In the genomic region with DNA sequence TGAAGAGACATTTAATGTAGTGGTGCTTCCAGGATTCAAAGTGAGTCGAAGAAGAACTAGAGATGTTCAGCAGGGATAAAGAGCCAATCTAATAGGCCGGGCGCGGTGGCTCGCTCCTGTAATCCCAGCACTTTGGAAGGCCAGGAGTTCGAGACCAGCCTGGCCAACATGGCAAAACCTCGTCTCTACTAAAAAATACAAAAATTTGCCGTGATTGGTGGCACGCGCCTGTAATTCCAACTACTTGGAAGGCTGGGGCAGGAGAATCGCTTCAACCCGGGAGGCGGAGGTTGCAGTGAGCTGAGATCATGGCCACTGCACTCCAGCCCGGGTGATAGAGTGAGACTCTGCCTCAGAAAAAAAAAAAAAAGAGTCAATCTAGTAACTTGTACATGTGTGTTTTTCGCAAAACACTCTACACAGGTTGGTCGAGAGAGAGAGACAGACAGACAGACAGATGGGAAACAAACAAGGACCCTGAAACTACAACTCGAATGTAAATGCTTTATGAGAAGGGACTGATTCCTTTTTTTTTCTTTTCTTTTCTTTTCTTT, we compare ENCODE assay signal across 9 cellular contexts. TPM values are rescaled to one million over a fixed set of nuclear protein-coding genes. Genes with fewer than 3 reads are reported as not detected.
DNase-seq lines count a peak whose midpoint lies in the region; ATAC-seq and TF ChIP-seq lines count a peak whose summit lies in the region.
"Had no signal": no experiment of that assay in that cellular context is flagged by ENCODE, and none has a peak within 500 bp of the region (broad histone marks: within the 10 kb centered on the region; RNA-seq: fewer than 3 reads in every experiment).

No MANE protein-coding gene starts in this region.

- WGBS in heart left ventricle, 4 donors = 44 to 55% (median 53%) methylated on average over 17 of the region's 17 CpGs
- no CpG with 5 or more reads among the region's 17 CpGs for WGBS in mesendoderm (ENCODE audit: extremely low coverage, insufficient coverage, low lambda C conversion rate)

- no peaks in the 10 kb centered on the region for H3K27me3 Mint-ChIP-seq in MCF 10A (ENCODE audit: insufficient read depth, unreplicated experiment)

- H3K4me3 ChIP-seq in heart left ventricle (peak overlapping the region; percentile 62 to 91 (median 76)), mesendoderm (ENCODE audit: low read length) (peak overlapping the region; percentile 83), upper lobe of right lung (peak overlapping the region; percentile 73)

- no peak for ATAC-seq in heart left ventricle
- ATAC-seq in left cardiac atrium = no peak
- no peak for ATAC-seq in upper lobe of right lung

- H3K4me1 ChIP-seq in heart left ventricle (peaks cover 0 to 22% (median 15%) of the 10 kb centered on the region in 12 donors), mesendoderm (ENCODE audit: control insufficient read depth, low read depth, low read length) (no peaks in the 10 kb centered on the region), upper lobe of right lung (peaks cover 11% of the 10 kb centered on the region)

- CTCF ChIA-PET in MCF 10A (lab: Yijun Ruan, JAX) = interaction anchor here (0.6 to 2.7 kb wide), 8 partner anchors 11 to 304 kb away, joined by 3 to 12 read pairs (median 3); no protein-coding TSS in a partner anchor

- intact Hi-C loops in heart left ventricle (cut with DNase I) (loop anchor here in 7 of 10 donors (1.0 to 10.0 kb wide), 11 partner anchors 29 to 662 kb away; a partner anchor contains a TSS), left cardiac atrium (cut with DNase I) (loop anchor here in 1 of 2 donors (1.0 to 2.0 kb wide), 2 partner anchors 30 to 82 kb away; a partner anchor contains a TSS), MCF 10A (cut with micrococcal nuclease) (loop anchor here (1.0 to 2.0 kb wide), 4 partner anchors 29 to 82 kb away; a partner anchor contains a TSS), upper lobe of right lung (cut with DNase I) (no loop called here)

- H3K9ac ChIP-seq in mesendoderm (ENCODE audit: low read length) = peak overlapping the region; percentile 80

- no peak overlapping the region for H3K4ac ChIP-seq in mesendoderm (ENCODE audit: low read depth, low read length)

- POLR2A ChIA-PET in MCF 10A (lab: Yijun Ruan, JAX) = interaction anchor here (0.6 to 2.6 kb wide), 16 partner anchors 9 to 87 kb away, joined by 3 to 42 read pairs (median 6); a partner anchor contains a TSS

- H3K9me3 ChIP-seq in heart left ventricle (no peaks in the 10 kb centered on the region), upper lobe of right lung (no peaks in the 10 kb centered on the region)

- H3K27ac ChIP-seq in heart left ventricle (peak overlapping the region in 11 of 12 donors; percentile 67 to 90 (median 87)), mesendoderm (ENCODE audit: low read depth, low read length) (no peak overlapping the region), upper lobe of right lung (peak overlapping the region; percentile 90)

- DNase-seq in heart left ventricle (no peak), left cardiac atrium (no peak), MCF 10A (ENCODE audit: unreplicated experiment) (no peak), mesendoderm (no peak), upper lobe of right lung (no peak), A172 (ENCODE audit: low spot score) (no peak), LoVo (ENCODE audit: low spot score) (no peak)
- no peak for DNase-seq in stimulated activated CD4-positive, alpha-beta T cell treated with anti-CD3 and anti-CD28 coated beads, Interleukin-4, amount 100 ng/mL, for 1 hour

- H2BK15ac ChIP-seq in mesendoderm (replicated peaks; ENCODE audit: low read depth) = no peak overlapping the region

- no peak overlapping the region for H3K23ac ChIP-seq in mesendoderm (ENCODE audit: low read length)

- H3K4me1 Mint-ChIP-seq in MCF 10A (ENCODE audit: insufficient read depth, unreplicated experiment) = peaks cover 29% of the 10 kb centered on the region

- TF ChIP-seq CTCF in heart left ventricle (IDR thresholded peaks at IDR 0.05) = peak in 1 of 12 donors; percentile 20
- TF ChIP-seq CTCF in MCF 10A (IDR thresholded peaks at IDR 0.05; ENCODE audit: unreplicated experiment) = no peak
- TF ChIP-seq CTCF in upper lobe of right lung (IDR thresholded peaks at IDR 0.05) = no peak

- H3K36me3 Mint-ChIP-seq in MCF 10A (ENCODE audit: insufficient read depth, unreplicated experiment) = peaks cover 18% of the 10 kb centered on the region

- H3K79me2 ChIP-seq in mesendoderm (ENCODE audit: control insufficient read depth, insufficient read depth, low read length) = no peaks in the 10 kb centered on the region

- peak overlapping the region; percentile 100 for H3K27ac Mint-ChIP-seq in MCF 10A (ENCODE audit: low read depth, unreplicated experiment)

- H3K4me3 Mint-ChIP-seq in MCF 10A (ENCODE audit: unreplicated experiment) = peak overlapping the region; percentile 97

- BruUV-seq in MCF 10A (replicated peaks; lab: Mats Ljungman, UMichigan) = no TSS peak

- H2AK5ac ChIP-seq in mesendoderm (ENCODE audit: low read length) = no peak overlapping the region

- no peak overlapping the region for H3K18ac ChIP-seq in mesendoderm (ENCODE audit: low read length)

- H3K79me1 ChIP-seq in mesendoderm (ENCODE audit: low read length) = no peaks in the 10 kb centered on the region

- H4K8ac ChIP-seq in mesendoderm (ENCODE audit: low read depth, low read length) = no peak overlapping the region

- H2BK120ac ChIP-seq in mesendoderm (ENCODE audit: low read depth, low read length) = no peak overlapping the region

- H3K56ac ChIP-seq in mesendoderm (ENCODE audit: low read length) = peak overlapping the region; percentile 75

- no peak overlapping the region for H2BK5ac ChIP-seq in mesendoderm (ENCODE audit: low read length)

- H3K4me2 ChIP-seq in mesendoderm (ENCODE audit: low read length) = peak overlapping the region; percentile 3

- H3K27me3 ChIP-seq in heart left ventricle (no peaks in the 10 kb centered on the region), mesendoderm (ENCODE audit: insufficient read depth, low read length, poor library complexity) (no peaks in the 10 kb centered on the region), upper lobe of right lung (no peaks in the 10 kb centered on the region)

- no peaks in the 10 kb centered on the region for H3K9me3 Mint-ChIP-seq in MCF 10A (ENCODE audit: unreplicated experiment)

- TF ChIP-seq POLR2A in heart left ventricle (IDR thresholded peaks at IDR 0.05) = no peak

- no peak overlapping the region for H4K5ac ChIP-seq in mesendoderm (ENCODE audit: low read length)

- H3K36me3 ChIP-seq in heart left ventricle = peaks cover 0 to 16% (median 8%) of the 10 kb centered on the region in 9 donors
- H3K36me3 ChIP-seq in mesendoderm (ENCODE audit: control insufficient read depth, insufficient read depth, low read length) = no peaks in the 10 kb centered on the region
- no peaks in the 10 kb centered on the region for H3K36me3 ChIP-seq in upper lobe of right lung

RNA-seq across cellular contexts. Expression of a gene that starts 0.8 kb away (rescaled TPM):
- total RNA-seq in heart left ventricle = 10 to 100 TPM; 13.6 to 34.5 (median 26.0) TPM
- polyA plus RNA-seq in heart left ventricle = 10 to 100 TPM; 20.9 to 29.0 TPM
- 10 to 100 TPM; 20.1 to 21.6 TPM for total RNA-seq in left cardiac atrium
- total RNA-seq in MCF 10A (2022) = 73.4 and 76.1 TPM in 2 replicates
- polyA plus RNA-seq in mesendoderm (2013, experiment 1 of 2) = 7.0 TPM
- polyA plus RNA-seq in mesendoderm (2013, experiment 2 of 2) = 6.8 TPM
- 40.6 TPM for total RNA-seq in upper lobe of right lung
- total RNA-seq in A172 (2014; rRNA removed; shearing (Covaris generic)) = 35.6 and 40.2 TPM in 2 replicates

RNA-seq across cellular contexts. Expression of a gene that starts 4.7 kb away (rescaled TPM):
- 1 to 10 TPM in 1 of 9 donors, under 1 TPM in 1, not detected in 7; 0.07 to 1.0 TPM for total RNA-seq in heart left ventricle
- under 1 TPM; 0.26 to 0.38 TPM for polyA plus RNA-seq in heart left ventricle
- total RNA-seq in left cardiac atrium = under 1 TPM; 0.13 to 0.32 TPM
- total RNA-seq in MCF 10A (2022) = 0.12 and 0.29 TPM in 2 replicates
- 1.1 TPM for polyA plus RNA-seq in mesendoderm (2013, experiment 1 of 2)
- polyA plus RNA-seq in mesendoderm (2013, experiment 2 of 2) = 0.53 TPM
- total RNA-seq in upper lobe of right lung = 0.17 TPM
- not detected in 2 replicates for total RNA-seq in A172 (2014; rRNA removed; shearing (Covaris generic))
- total RNA-seq: M059J had no signal

RNA-seq across cellular contexts. Expression of a gene that starts 19.3 kb away (rescaled TPM):
- 1 to 10 TPM; 2.7 to 8.2 (median 4.8) TPM for total RNA-seq in heart left ventricle
- polyA plus RNA-seq in heart left ventricle = 10 to 100 TPM in 1 of 2 donors, 1 to 10 TPM in 1; 2.8 to 12.9 TPM
- 1 to 10 TPM; 4.0 to 4.2 TPM for total RNA-seq in left cardiac atrium
- 3.9 and 8.8 TPM in 2 replicates for total RNA-seq in MCF 10A (2022)
- polyA plus RNA-seq in mesendoderm (2013, experiment 1 of 2) = 0.27 TPM
- 0.31 TPM for polyA plus RNA-seq in mesendoderm (2013, experiment 2 of 2)
- 2.6 TPM for total RNA-seq in upper lobe of right lung
- total RNA-seq in A172 (2014; rRNA removed; shearing (Covaris generic)) = 0.31 and 0.53 TPM in 2 replicates

RNA-seq across cellular contexts. Expression of a gene that starts 28.7 kb away (rescaled TPM):
- total RNA-seq in heart left ventricle = 10 to 100 TPM in 1 of 9 donors, 1 to 10 TPM in 8; 5.6 to 13.7 (median 8.5) TPM
- polyA plus RNA-seq in heart left ventricle = 1 to 10 TPM; 6.2 to 7.6 TPM
- total RNA-seq in left cardiac atrium = 1 to 10 TPM; 5.1 to 7.8 TPM
- total RNA-seq in MCF 10A (2022) = 11.8 and 12.2 TPM in 2 replicates
- 9.7 TPM for polyA plus RNA-seq in mesendoderm (2013, experiment 1 of 2)
- polyA plus RNA-seq in mesendoderm (2013, experiment 2 of 2) = 10.1 TPM
- 10.4 TPM for total RNA-seq in upper lobe of right lung
- total RNA-seq in A172 (2014; rRNA removed; shearing (Covaris generic)) = 57.0 and 58.7 TPM in 2 replicates

RNA-seq across cellular contexts. Expression of a gene that starts 30.4 kb away (rescaled TPM):
- 10 to 100 TPM; 44.1 to 84.3 (median 54.8) TPM for total RNA-seq in heart left ventricle
- 100 to 1,000 TPM in 1 of 2 donors, 10 to 100 TPM in 1; 68.3 to 113 TPM for polyA plus RNA-seq in heart left ventricle
- total RNA-seq in left cardiac atrium = 100 to 1,000 TPM in 1 of 2 donors, 10 to 100 TPM in 1; 71.6 to 107 TPM
- 112 and 114 TPM in 2 replicates for total RNA-seq in MCF 10A (2022)
- 51.8 TPM for polyA plus RNA-seq in mesendoderm (2013, experiment 1 of 2)
- 53.3 TPM for polyA plus RNA-seq in mesendoderm (2013, experiment 2 of 2)
- total RNA-seq in upper lobe of right lung = 178 TPM
- total RNA-seq in A172 (2014; rRNA removed; shearing (Covaris generic)) = 195 and 238 TPM in 2 replicates
